Comparison of ENCODE assay signal across 15 cellular contexts in the genomic region with DNA sequence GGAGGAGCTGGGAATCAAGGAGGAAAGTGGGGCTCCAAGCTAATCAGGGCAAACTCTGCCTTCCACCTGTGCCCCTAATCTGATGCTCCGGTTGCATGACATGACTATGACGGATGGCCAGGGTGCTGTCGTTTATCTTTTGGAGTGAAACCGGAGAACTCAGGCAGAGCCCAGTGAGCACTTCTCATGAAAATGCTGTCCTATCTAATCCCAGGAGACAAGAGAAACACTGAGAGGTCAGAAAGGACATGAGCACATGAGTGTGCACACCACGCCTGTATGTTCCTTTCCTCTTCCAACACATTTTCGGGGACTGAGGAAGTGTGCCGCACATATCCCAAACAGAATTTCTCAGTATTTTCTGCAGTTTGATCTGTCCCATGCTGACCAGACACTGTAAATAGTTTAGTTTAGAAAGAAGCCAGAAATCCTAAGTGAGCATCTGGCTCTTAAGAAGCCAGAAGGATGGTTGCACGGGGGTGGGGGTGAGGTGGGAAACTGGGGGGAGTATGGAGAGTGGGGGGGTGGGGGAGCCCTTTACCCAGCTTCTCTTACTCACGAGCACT.
DNase-seq lines count a peak whose midpoint lies in the region; ATAC-seq and TF ChIP-seq lines count a peak whose summit lies in the region.
"Had no signal": no experiment of that assay in that cellular context is flagged by ENCODE, and none has a peak within 500 bp of the region (broad histone marks: within the 10 kb centered on the region; RNA-seq: fewer than 3 reads in every experiment).

No MANE protein-coding gene starts in this region.

- H4K20me1 ChIP-seq in hepatocyte (ENCODE audit: insufficient read depth, poor library complexity, severe bottlenecking) = no peaks in the 10 kb centered on the region

- H3K27ac Mint-ChIP-seq in WTC11 = peak overlapping the region; percentile 27
- no peak overlapping the region for H3K27ac Mint-ChIP-seq in MCF 10A (ENCODE audit: low read depth, unreplicated experiment)
- H3K27ac Mint-ChIP-seq: activated naive CD8-positive, alpha-beta T cell treated with anti-CD3 and anti-CD28 coated beads, Interleukin-2, amount 10 ng/mL, durations not matched to agents 7 days and 5 days had no signal

- H3K27me3 Mint-ChIP-seq in WTC11 (ENCODE audit: low read depth) = no peaks in the 10 kb centered on the region
- H3K27me3 Mint-ChIP-seq in MCF 10A (ENCODE audit: insufficient read depth, unreplicated experiment) = no peaks in the 10 kb centered on the region

- TF ChIP-seq EP300 in gastroesophageal sphincter (IDR thresholded peaks at IDR 0.05) = no peak

- peaks cover 68% of the 10 kb centered on the region for H3K4me1 Mint-ChIP-seq in WTC11
- no peaks in the 10 kb centered on the region for H3K4me1 Mint-ChIP-seq in MCF 10A (ENCODE audit: insufficient read depth, unreplicated experiment)
- H3K4me1 Mint-ChIP-seq: activated naive CD8-positive, alpha-beta T cell treated with anti-CD3 and anti-CD28 coated beads, Interleukin-2, amount 10 ng/mL, durations not matched to agents 7 days and 5 days had no signal

- H3K9me3 Mint-ChIP-seq in WTC11 (peaks cover 21% of the 10 kb centered on the region), MCF 10A (ENCODE audit: unreplicated experiment) (no peaks in the 10 kb centered on the region)
- H3K9me3 Mint-ChIP-seq: activated naive CD8-positive, alpha-beta T cell treated with anti-CD3 and anti-CD28 coated beads, Interleukin-2, amount 10 ng/mL, durations not matched to agents 7 days and 5 days had no signal

- peaks cover 17% of the 10 kb centered on the region for H3K36me3 Mint-ChIP-seq in WTC11
- no peaks in the 10 kb centered on the region for H3K36me3 Mint-ChIP-seq in MCF 10A (ENCODE audit: insufficient read depth, unreplicated experiment)
- H3K36me3 Mint-ChIP-seq: activated naive CD8-positive, alpha-beta T cell treated with anti-CD3 and anti-CD28 coated beads, Interleukin-2, amount 10 ng/mL, durations not matched to agents 7 days and 5 days had no signal

- no peaks in the 10 kb centered on the region for H3K9me3 ChIP-seq in HUES48 (ENCODE audit: control insufficient read depth, insufficient read depth, low read length)
- H3K9me3 ChIP-seq in hepatocyte (ENCODE audit: low read depth) = no peaks in the 10 kb centered on the region
- no peaks in the 10 kb centered on the region for H3K9me3 ChIP-seq in gastrocnemius medialis
- no peaks in the 10 kb centered on the region for H3K9me3 ChIP-seq in gastroesophageal sphincter
- H3K9me3 ChIP-seq: body of pancreas, transverse colon had no signal

- no peak for TF ChIP-seq CTCF in WTC11 (IDR thresholded peaks at IDR 0.05)
- TF ChIP-seq CTCF in hepatocyte (IDR thresholded peaks at IDR 0.05; ENCODE audit: poor library complexity) = no peak
- TF ChIP-seq CTCF in gastrocnemius medialis (IDR thresholded peaks at IDR 0.05 in 4 of 5, conservative IDR thresholded peaks at IDR 0.05 in 1 of 5) = no peak
- TF ChIP-seq CTCF in MCF 10A (IDR thresholded peaks at IDR 0.05; ENCODE audit: unreplicated experiment) = no peak
- TF ChIP-seq CTCF in gastroesophageal sphincter (IDR thresholded peaks at IDR 0.05) = no peak

- TF ChIP-seq POLR2A in gastrocnemius medialis (IDR thresholded peaks at IDR 0.05) (no peak), gastroesophageal sphincter (IDR thresholded peaks at IDR 0.05) (no peak)

- H3K4me2 ChIP-seq in hepatocyte = peak overlapping the region; percentile 52

- CTCF ChIA-PET in WTC11 (lab: Charles Lee) = interaction anchor here (0.7 to 1.2 kb wide), 3 partner anchors 12 to 394 kb away, joined by 3 to 4 read pairs (median 3); no protein-coding TSS in a partner anchor
- CTCF ChIA-PET in MCF 10A (lab: Yijun Ruan, JAX) = interaction anchor here (0.6 to 0.9 kb wide), 3 partner anchors 11 to 80 kb away, joined by 3 to 4 read pairs (median 4); no protein-coding TSS in a partner anchor

- H3K4me1 ChIP-seq in HUES48 (ENCODE audit: control insufficient read depth, insufficient read depth, low read length) = peaks cover 89% of the 10 kb centered on the region
- peaks cover 26% of the 10 kb centered on the region for H3K4me1 ChIP-seq in hepatocyte (ENCODE audit: insufficient read depth)
- peaks cover 15 to 46% of the 10 kb centered on the region in 2 donors for H3K4me1 ChIP-seq in gastrocnemius medialis
- peaks cover 0 to 28% (median 0%) of the 10 kb centered on the region in 3 donors for H3K4me1 ChIP-seq in gastroesophageal sphincter
- H3K4me1 ChIP-seq: transverse colon had no signal

- H3K79me2 ChIP-seq in hepatocyte = peaks cover 48% of the 10 kb centered on the region

- H3K9ac ChIP-seq in HUES48 (ENCODE audit: low read depth, low read length) = no peak overlapping the region

- H3K36me3 ChIP-seq in HUES48 (ENCODE audit: control insufficient read depth, insufficient read depth, low read length) (no peaks in the 10 kb centered on the region), hepatocyte (replicated peaks; ENCODE audit: insufficient read depth, low read depth) (no peaks in the 10 kb centered on the region), gastrocnemius medialis (no peaks in the 10 kb centered on the region), gastroesophageal sphincter (no peaks in the 10 kb centered on the region)
- H3K36me3 ChIP-seq: transverse colon had no signal

- H3K27ac ChIP-seq in HUES48 (ENCODE audit: low read depth, low read length) (peak overlapping the region; percentile 45), hepatocyte (no peak overlapping the region), gastrocnemius medialis (peak overlapping the region; percentile 3 to 80 (median 36)), gastroesophageal sphincter (no peak overlapping the region)
- H3K27ac ChIP-seq: body of pancreas had no signal

- no peak overlapping the region for H2AFZ ChIP-seq in hepatocyte

- H3K4me3 Mint-ChIP-seq in WTC11 (no peak overlapping the region), MCF 10A (ENCODE audit: unreplicated experiment) (no peak overlapping the region)
- H3K4me3 Mint-ChIP-seq: activated naive CD8-positive, alpha-beta T cell treated with anti-CD3 and anti-CD28 coated beads, Interleukin-2, amount 10 ng/mL, durations not matched to agents 7 days and 5 days had no signal

- intact Hi-C loops in gastrocnemius medialis (cut with DNase I; ENCODE audit: low total_unique reads) (no loop called here), MCF 10A (cut with micrococcal nuclease) (no loop called here)

- DNase-seq in WTC11 (ENCODE audit: low spot score) (no peak), hepatocyte (ENCODE audit: low spot score) (no peak), gastrocnemius medialis (no peak), MCF 10A (ENCODE audit: unreplicated experiment) (no peak), cerebellum (ENCODE audit: low spot score) (no peak)
- DNase-seq: activated CD4-positive, alpha-beta T cell treated with anti-CD3 and anti-CD28 coated beads for 1 hour; activated naive CD8-positive, alpha-beta T cell treated with anti-CD3 and anti-CD28 coated beads, Interleukin-2, amount 10 ng/mL, durations not matched to agents 7 days and 5 days; body of pancreas; EL; NCI-H1436 treated with DMSO at 0.1 percent for 48 hours; stimulated activated naive CD4-positive, alpha-beta T cell treated with Interleukin-2 at 50 U/mL for 16 hours; transverse colon had no signal

- POLR2A ChIA-PET in WTC11 (lab: Charles Lee) (no interaction called here), MCF 10A (lab: Yijun Ruan, JAX) (interaction anchor here (0.7 to 1.8 kb wide), 4 partner anchors 8 to 76 kb away, joined by 4 to 7 read pairs (median 6); no protein-coding TSS in a partner anchor)

- no peaks in the 10 kb centered on the region for H3K9me2 ChIP-seq in hepatocyte (replicated peaks; ENCODE audit: insufficient read depth)

- WGBS in hepatocyte (ENCODE audit: low lambda C conversion rate, missing lambda C conversion rate) = 42% methylated on average over 9 of the region's 9 CpGs
- WGBS in gastroesophageal sphincter (ENCODE audit: low coverage in 1 of 2), 2 donors = 46 to 73% methylated on average over 6 to 9 of the region's 9 CpGs

- ATAC-seq in WTC11 (no peak; the same call in 1 of the 2 replicates), gastrocnemius medialis (peak in 1 of 2 donors; percentile 67), gastroesophageal sphincter (no peak), HG02981 (IDR thresholded peaks at IDR 0.05; ENCODE audit: unreplicated experiment) (no peak)
- ATAC-seq: body of pancreas had no signal

- H3K4me3 ChIP-seq in HUES48 (ENCODE audit: low read depth, low read length) (no peak overlapping the region), hepatocyte (no peak overlapping the region), gastrocnemius medialis (peak overlapping the region in 2 of 4 donors; percentile 19 to 25), gastroesophageal sphincter (no peak overlapping the region)
- H3K4me3 ChIP-seq: body of pancreas, transverse colon had no signal

- in situ Hi-C loops in gastrocnemius medialis (cut with MboI; ENCODE audit: low sequenced_read_pairs in 4 of 4) = no loop called here

- no TSS peak for BruUV-seq in MCF 10A (replicated peaks; lab: Mats Ljungman, UMichigan)

- H3K27me3 ChIP-seq in HUES48 (ENCODE audit: control insufficient read depth, insufficient read depth, low read length) (no peaks in the 10 kb centered on the region), hepatocyte (no peaks in the 10 kb centered on the region), gastrocnemius medialis (no peaks in the 10 kb centered on the region), gastroesophageal sphincter (no peaks in the 10 kb centered on the region)
- H3K27me3 ChIP-seq: body of pancreas, transverse colon had no signal

TF ChIP-seq in WTC11, 78 proteins besides CTCF, POLR2A, EP300 and RAD21 (continues in another document):
- no peak for TF ChIP-seq ZNF671 (CRISPR knock-in tag; IDR thresholded peaks at IDR 0.05)
- no peak for TF ChIP-seq ZNF396 (CRISPR knock-in tag; IDR thresholded peaks at IDR 0.05; ENCODE audit: borderline replicate concordance)
- no peak for TF ChIP-seq GABPB1 (CRISPR knock-in tag; IDR thresholded peaks at IDR 0.05)
- TF ChIP-seq, protein P1, sequence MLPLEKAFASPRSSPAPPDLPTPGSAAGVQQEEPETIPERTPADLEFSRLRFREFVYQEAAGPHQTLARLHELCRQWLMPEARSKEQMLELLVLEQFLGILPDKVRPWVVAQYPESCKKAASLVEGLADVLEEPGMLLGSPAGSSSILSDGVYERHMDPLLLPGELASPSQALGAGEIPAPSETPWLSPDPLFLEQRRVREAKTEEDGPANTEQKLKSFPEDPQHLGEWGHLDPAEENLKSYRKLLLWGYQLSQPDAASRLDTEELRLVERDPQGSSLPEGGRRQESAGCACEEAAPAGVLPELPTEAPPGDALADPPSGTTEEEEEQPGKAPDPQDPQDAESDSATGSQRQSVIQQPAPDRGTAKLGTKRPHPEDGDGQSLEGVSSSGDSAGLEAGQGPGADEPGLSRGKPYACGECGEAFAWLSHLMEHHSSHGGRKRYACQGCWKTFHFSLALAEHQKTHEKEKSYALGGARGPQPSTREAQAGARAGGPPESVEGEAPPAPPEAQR (CRISPR knock-in tag; IDR thresholded peaks at IDR 0.05) = no peak
- no peak for TF ChIP-seq SMAD4 (CRISPR knock-in tag; IDR thresholded peaks at IDR 0.05)

Comparison
In these comparisons a context has a peak if more than half of its experiments do, and no peak if none do; other contexts are left out.
1. H3K27ac ChIP-seq: peak in HUES48 (single experiment) and gastrocnemius medialis (4 of 4); none in hepatocyte (single experiment) and gastroesophageal sphincter (0 of 4).